In genomic region chr12:19129486-19130223, GRCh38 we compare ENCODE assay signal across 8 cellular contexts. TPM values are rescaled to one million over a fixed set of nuclear protein-coding genes. Genes with fewer than 3 reads are reported as not detected.
DNase-seq lines count a peak whose midpoint lies in the region; ATAC-seq, FAIRE-seq and TF ChIP-seq lines count a peak whose summit lies in the region.

A gene with protein sequence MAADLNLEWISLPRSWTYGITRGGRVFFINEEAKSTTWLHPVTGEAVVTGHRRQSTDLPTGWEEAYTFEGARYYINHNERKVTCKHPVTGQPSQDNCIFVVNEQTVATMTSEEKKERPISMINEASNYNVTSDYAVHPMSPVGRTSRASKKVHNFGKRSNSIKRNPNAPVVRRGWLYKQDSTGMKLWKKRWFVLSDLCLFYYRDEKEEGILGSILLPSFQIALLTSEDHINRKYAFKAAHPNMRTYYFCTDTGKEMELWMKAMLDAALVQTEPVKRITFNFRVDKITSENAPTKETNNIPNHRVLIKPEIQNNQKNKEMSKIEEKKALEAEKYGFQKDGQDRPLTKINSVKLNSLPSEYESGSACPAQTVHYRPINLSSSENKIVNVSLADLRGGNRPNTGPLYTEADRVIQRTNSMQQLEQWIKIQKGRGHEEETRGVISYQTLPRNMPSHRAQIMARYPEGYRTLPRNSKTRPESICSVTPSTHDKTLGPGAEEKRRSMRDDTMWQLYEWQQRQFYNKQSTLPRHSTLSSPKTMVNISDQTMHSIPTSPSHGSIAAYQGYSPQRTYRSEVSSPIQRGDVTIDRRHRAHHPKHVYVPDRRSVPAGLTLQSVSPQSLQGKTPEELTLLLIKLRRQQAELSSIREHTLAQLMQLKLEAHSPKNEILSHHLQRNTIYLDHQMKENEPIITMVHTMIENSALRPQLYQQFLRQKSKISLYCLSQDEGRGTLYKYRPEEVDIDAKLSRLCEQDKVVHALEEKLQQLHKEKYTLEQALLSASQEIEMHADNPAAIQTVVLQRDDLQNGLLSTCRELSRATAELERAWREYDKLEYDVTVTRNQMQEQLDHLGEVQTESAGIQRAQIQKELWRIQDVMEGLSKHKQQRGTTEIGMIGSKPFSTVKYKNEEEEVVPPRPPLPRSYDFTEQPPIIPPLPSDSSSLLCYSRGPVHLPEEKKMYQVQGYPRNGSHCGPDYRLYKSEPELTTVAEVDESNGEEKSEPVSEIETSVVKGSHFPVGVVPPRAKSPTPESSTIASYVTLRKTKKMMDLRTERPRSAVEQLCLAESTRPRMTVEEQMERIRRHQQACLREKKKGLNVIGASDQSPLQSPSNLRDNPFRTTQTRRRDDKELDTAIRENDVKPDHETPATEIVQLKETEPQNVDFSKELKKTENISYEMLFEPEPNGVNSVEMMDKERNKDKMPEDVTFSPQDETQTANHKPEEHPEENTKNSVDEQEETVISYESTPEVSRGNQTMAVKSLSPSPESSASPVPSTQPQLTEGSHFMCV (plus strand): TSS chr12:19129733. CDS start chr12:19129800, 67 bp downstream.

- no peak within 1 kb of the TSS for H3K27ac Mint-ChIP-seq in activated naive CD8-positive, alpha-beta T cell treated with anti-CD3 and anti-CD28 coated beads for 36 hours

- peak within 1 kb of the TSS; percentile 99 for H2AFZ ChIP-seq in neuron (ENCODE audit: low read depth, low read length)

- peak within 1 kb of the TSS; percentile 100 for H3K4me3 ChIP-seq in neuron (ENCODE audit: low read length)
- peak within 1 kb of the TSS; percentile 68 to 98 (median 88) for H3K4me3 ChIP-seq in upper lobe of left lung

- H3K4me1 ChIP-seq in neuron (ENCODE audit: insufficient read depth, low read length) (peaks cover 27% of the 10 kb centered on the region), upper lobe of left lung (peaks cover 0 to 18% (median 6%) of the 10 kb centered on the region in 4 donors)

- peak in 4 of 6 experiments; percentile 24 to 74 (median 36) for TF ChIP-seq CTCF in upper lobe of left lung (IDR thresholded peaks at IDR 0.05)

- H3K36me3 Mint-ChIP-seq in activated naive CD8-positive, alpha-beta T cell treated with anti-CD3 and anti-CD28 coated beads for 36 hours = peaks cover 3% of the 10 kb centered on the region

- ATAC-seq in upper lobe of left lung (ENCODE audit: low FRiP score in 2 of 2) = peak; percentile 84 to 96

- FAIRE-seq in HTR-8/SVneo (lab: Jason Lieb, UNC) = peak; percentile 88

- in situ Hi-C loops in G401 (cut with HindIII; ENCODE audit: low sequenced_read_pairs) = no loop called here

- H3K9me3 Mint-ChIP-seq in activated naive CD8-positive, alpha-beta T cell treated with anti-CD3 and anti-CD28 coated beads for 36 hours = peaks cover 12% of the 10 kb centered on the region

- H3K9me3 ChIP-seq in neuron (ENCODE audit: low read length) (peaks cover 3% of the 10 kb centered on the region), upper lobe of left lung (peaks cover 0 to 12% (median 3%) of the 10 kb centered on the region in 4 donors)

- no peak for TF ChIP-seq EP300 in upper lobe of left lung (IDR thresholded peaks at IDR 0.05)

- peak within 1 kb of the TSS; percentile 79 for H3K4me3 Mint-ChIP-seq in activated naive CD8-positive, alpha-beta T cell treated with anti-CD3 and anti-CD28 coated beads for 36 hours

- TF ChIP-seq POLR2A in upper lobe of left lung (IDR thresholded peaks at IDR 0.05) = peak in 1 of 4 donors; percentile 42

- peak; percentile 65 for DNase-seq in G401 (ENCODE audit: low spot score)
- peak; percentile 52 for DNase-seq in HTR-8/SVneo (ENCODE audit: insufficient read length, low spot score)
- peak; percentile 48 for DNase-seq in activated naive CD8-positive, alpha-beta T cell treated with anti-CD3 and anti-CD28 coated beads for 36 hours
- DNase-seq in glomerular visceral epithelial cell (ENCODE audit: extremely low spot score) = peak; percentile 75
- peak; percentile 79 to 95 for DNase-seq in upper lobe of left lung
- no peak for DNase-seq in foreskin melanocyte

- H3K27ac ChIP-seq in upper lobe of left lung = peak within 1 kb of the TSS; percentile 82 to 90 (median 86)

- H3K4me1 Mint-ChIP-seq in activated naive CD8-positive, alpha-beta T cell treated with anti-CD3 and anti-CD28 coated beads for 36 hours = peaks cover 13% of the 10 kb centered on the region

- peaks cover 46% of the 10 kb centered on the region for H3K27me3 Mint-ChIP-seq in activated naive CD8-positive, alpha-beta T cell treated with anti-CD3 and anti-CD28 coated beads for 36 hours

- H3K27me3 ChIP-seq in neuron (ENCODE audit: insufficient read depth, low read length) (no peaks in the 10 kb centered on the region), upper lobe of left lung (no peaks in the 10 kb centered on the region)

- H3K36me3 ChIP-seq in neuron (ENCODE audit: insufficient read depth, low read length) (peaks cover 6% of the 10 kb centered on the region), upper lobe of left lung (no peaks in the 10 kb centered on the region)

- WGBS in upper lobe of left lung, 2 donors = 1% methylated on average over 20 of the region's 103 CpGs; no CpG with 5 or more reads in 1 of the 2 donors

TF ChIP-seq in PFSK-1, 5 proteins besides CTCF, POLR2A, EP300 and RAD21:
- TF ChIP-seq FOXP2 (optimal IDR thresholded peaks at IDR 0.05; ENCODE audit: borderline replicate concordance, extremely low read depth, extremely low read length, insufficient read depth) = no peak
- TF ChIP-seq, protein P1, sequence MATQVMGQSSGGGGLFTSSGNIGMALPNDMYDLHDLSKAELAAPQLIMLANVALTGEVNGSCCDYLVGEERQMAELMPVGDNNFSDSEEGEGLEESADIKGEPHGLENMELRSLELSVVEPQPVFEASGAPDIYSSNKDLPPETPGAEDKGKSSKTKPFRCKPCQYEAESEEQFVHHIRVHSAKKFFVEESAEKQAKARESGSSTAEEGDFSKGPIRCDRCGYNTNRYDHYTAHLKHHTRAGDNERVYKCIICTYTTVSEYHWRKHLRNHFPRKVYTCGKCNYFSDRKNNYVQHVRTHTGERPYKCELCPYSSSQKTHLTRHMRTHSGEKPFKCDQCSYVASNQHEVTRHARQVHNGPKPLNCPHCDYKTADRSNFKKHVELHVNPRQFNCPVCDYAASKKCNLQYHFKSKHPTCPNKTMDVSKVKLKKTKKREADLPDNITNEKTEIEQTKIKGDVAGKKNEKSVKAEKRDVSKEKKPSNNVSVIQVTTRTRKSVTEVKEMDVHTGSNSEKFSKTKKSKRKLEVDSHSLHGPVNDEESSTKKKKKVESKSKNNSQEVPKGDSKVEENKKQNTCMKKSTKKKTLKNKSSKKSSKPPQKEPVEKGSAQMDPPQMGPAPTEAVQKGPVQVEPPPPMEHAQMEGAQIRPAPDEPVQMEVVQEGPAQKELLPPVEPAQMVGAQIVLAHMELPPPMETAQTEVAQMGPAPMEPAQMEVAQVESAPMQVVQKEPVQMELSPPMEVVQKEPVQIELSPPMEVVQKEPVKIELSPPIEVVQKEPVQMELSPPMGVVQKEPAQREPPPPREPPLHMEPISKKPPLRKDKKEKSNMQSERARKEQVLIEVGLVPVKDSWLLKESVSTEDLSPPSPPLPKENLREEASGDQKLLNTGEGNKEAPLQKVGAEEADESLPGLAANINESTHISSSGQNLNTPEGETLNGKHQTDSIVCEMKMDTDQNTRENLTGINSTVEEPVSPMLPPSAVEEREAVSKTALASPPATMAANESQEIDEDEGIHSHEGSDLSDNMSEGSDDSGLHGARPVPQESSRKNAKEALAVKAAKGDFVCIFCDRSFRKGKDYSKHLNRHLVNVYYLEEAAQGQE (IDR thresholded peaks at IDR 0.05; ENCODE audit: insufficient read depth in 1 of 2, low read depth in 2 of 2, low read length in 2 of 2) = no peak
- no peak for TF ChIP-seq SIN3A (IDR thresholded peaks at IDR 0.05; ENCODE audit: borderline replicate concordance, insufficient read depth, low read length)
- TF ChIP-seq POLR2AphosphoS5 (IDR thresholded peaks at IDR 0.05; ENCODE audit: low read depth, low read length) = peak; percentile 56; the same call in 1 of the 2 replicates
- peak; percentile 83; the same call in 1 of the 2 replicates for TF ChIP-seq TAF1 (IDR thresholded peaks at IDR 0.05; ENCODE audit: borderline replicate concordance, insufficient read depth, low read length)

RNA-seq across cellular contexts. Expression of the gene that starts here (rescaled TPM):
- total RNA-seq in G401 (2014; rRNA removed; shearing (Covaris generic)) = 8.2 and 14.7 TPM in 2 replicates
- polyA plus RNA-seq in PFSK-1 (2012; ENCODE audit: insufficient read length, low read depth) = 9.0 TPM
- 1 to 10 TPM; 2.1 to 2.6 TPM for total RNA-seq in activated naive CD8-positive, alpha-beta T cell treated with anti-CD3 and anti-CD28 coated beads for 36 hours
- 10 to 100 TPM; 18.5 to 89.6 (median 25.9) TPM for total RNA-seq in upper lobe of left lung
